In the genomic region with DNA sequence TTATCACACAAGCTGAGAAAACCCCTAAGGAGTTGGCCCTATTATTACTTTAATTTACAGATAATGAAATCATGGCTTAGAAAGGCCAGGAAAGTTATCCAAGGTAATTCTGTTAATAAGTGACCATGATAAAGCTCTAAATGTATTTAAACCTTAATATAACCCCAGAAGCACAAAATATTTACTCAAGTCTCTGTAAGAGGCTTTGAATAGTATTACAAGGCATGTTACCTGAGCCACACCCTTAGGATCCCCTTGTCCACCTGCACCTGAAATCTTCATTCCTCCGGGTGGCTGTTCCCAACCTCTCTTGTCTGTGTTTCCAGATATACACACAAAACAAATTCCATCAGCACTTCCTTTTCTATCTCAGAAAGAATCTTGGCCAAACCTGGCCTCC, we compare ENCODE assay signal across 27 cellular contexts.
"Had no signal": no experiment of that assay in that cellular context is flagged by ENCODE, and none has a peak within 500 bp of the region (broad histone marks: within the 10 kb centered on the region; RNA-seq: fewer than 3 reads in every experiment).

No MANE protein-coding gene starts in this region.

- DNase-seq: colonic mucosa; cortex of kidney; effector CD8-positive, alpha-beta T cell; effector memory CD8-positive, alpha-beta T cell; endodermal cell; erythroblast; esophagus squamous epithelium; foreskin fibroblast; foreskin melanocyte; gastrocnemius medialis; glutamatergic neuron; head of caudate nucleus; heart right ventricle; hypothalamus; immature natural killer cell; islet precursor cell; kidney; kidney glomerular epithelial cell; left colon; left ventricle myocardium superior; lower lobe of right lung; mesenchymal stem cell; mucosa of descending colon; naive B cell had no signal

- H3K4me1 ChIP-seq: colonic mucosa, esophagus squamous epithelium, gastrocnemius medialis, lower lobe of right lung had no signal

- ATAC-seq: effector memory CD8-positive, alpha-beta T cell; esophagus mucosa; gastrocnemius medialis; heart right ventricle; left colon; left lobe of liver; left ventricle myocardium superior; mucosa of descending colon had no signal

- H3K27me3 ChIP-seq: colonic mucosa, esophagus squamous epithelium, gastrocnemius medialis, heart right ventricle had no signal

- H3K4me3 ChIP-seq: colonic mucosa, esophagus squamous epithelium, gastrocnemius medialis, heart right ventricle, lower lobe of right lung, mucosa of descending colon had no signal

- H3K27ac ChIP-seq: colonic mucosa, epithelial cell of prostate, esophagus squamous epithelium, gastrocnemius medialis, heart right ventricle, lower lobe of right lung had no signal

- H3K36me3 ChIP-seq: colonic mucosa, esophagus squamous epithelium, gastrocnemius medialis, heart right ventricle, lower lobe of right lung had no signal

- H3K9me3 ChIP-seq: colonic mucosa, esophagus squamous epithelium, gastrocnemius medialis, lower lobe of right lung, mucosa of descending colon had no signal
